Comparison of ENCODE assay signal across 19 cellular contexts in the genomic region with DNA sequence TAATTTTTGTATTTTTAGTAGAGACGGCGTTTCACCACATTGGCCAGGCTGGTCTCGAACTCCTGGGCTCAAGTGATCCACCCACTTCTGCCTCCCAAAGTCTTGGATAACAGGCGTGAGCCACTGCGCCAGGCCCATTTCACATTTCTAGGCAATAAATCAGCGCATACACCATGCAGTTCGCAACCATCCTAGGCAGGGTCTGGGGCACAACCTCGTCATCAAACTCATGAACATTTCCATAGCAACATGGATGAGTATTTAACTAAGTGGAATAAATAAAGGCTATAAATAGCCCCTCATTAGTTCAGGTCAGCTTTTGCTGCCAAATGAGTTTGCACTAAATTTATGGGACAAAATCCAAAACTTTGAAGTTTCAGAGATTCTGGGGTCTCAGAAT. TPM values are rescaled to one million over a fixed set of nuclear protein-coding genes. Genes with fewer than 3 reads are reported as not detected.
DNase-seq lines count a peak whose midpoint lies in the region; ATAC-seq, FAIRE-seq and TF ChIP-seq lines count a peak whose summit lies in the region.
"Had no signal": no experiment of that assay in that cellular context is flagged by ENCODE, and none has a peak within 500 bp of the region (broad histone marks: within the 10 kb centered on the region; RNA-seq: fewer than 3 reads in every experiment).

No MANE protein-coding gene starts in this region.

- H3K4me2 ChIP-seq in osteoblast (ENCODE audit: insufficient read depth, low read length): no peak overlapping the region
- H3K4me2 ChIP-seq: BLaER1 treated with 17β-estradiol and CSF1 and Interleukin-3, amounts not matched to agents 10 nM and 100 nM had no signal

- H3K9me3 ChIP-seq in osteoblast (ENCODE audit: low read depth, low read length): no peaks in the 10 kb centered on the region
- H3K9me3 ChIP-seq: BLaER1 treated with 17β-estradiol and CSF1 and Interleukin-3, amounts not matched to agents 10 nM and 100 nM; HAP-1 had no signal

- peaks cover 38% of the 10 kb centered on the region for H3K27me3 Mint-ChIP-seq in activated CD8-positive, alpha-beta T cell treated with anti-CD3 and anti-CD28 coated beads for 36 hours

- no peaks in the 10 kb centered on the region for H3K79me2 ChIP-seq in osteoblast (ENCODE audit: insufficient read depth, low read length)

- intact Hi-C loops in activated CD8-positive, alpha-beta T cell treated with anti-CD3 and anti-CD28 coated beads for 36 hours (cut with micrococcal nuclease): no loop called here

- no peak overlapping the region for H3K27ac Mint-ChIP-seq in activated CD8-positive, alpha-beta T cell treated with anti-CD3 and anti-CD28 coated beads for 36 hours

- no peaks in the 10 kb centered on the region for H4K20me1 ChIP-seq in osteoblast (ENCODE audit: insufficient read depth, low read length)

- H3K36me3 ChIP-seq in osteoblast (ENCODE audit: insufficient read depth, low read length): no peaks in the 10 kb centered on the region
- H3K36me3 ChIP-seq: BLaER1 treated with 17β-estradiol and CSF1 and Interleukin-3, amounts not matched to agents 10 nM and 100 nM; HAP-1 had no signal

- CTCF ChIA-PET in activated CD8-positive, alpha-beta T cell treated with anti-CD3 and anti-CD28 coated beads for 36 hours (lab: Charles Lee): no interaction called here

- POLR2A ChIA-PET in activated CD8-positive, alpha-beta T cell treated with anti-CD3 and anti-CD28 coated beads for 36 hours (lab: Charles Lee): no interaction called here

- no peak for ATAC-seq in GM21515 (IDR thresholded peaks at IDR 0.05; ENCODE audit: unreplicated experiment)
- ATAC-seq in activated CD8-positive, alpha-beta T cell treated with anti-CD3 and anti-CD28 coated beads for 36 hours: no peak
- ATAC-seq: HepG2 had no signal

- H3K4me1 Mint-ChIP-seq in activated CD8-positive, alpha-beta T cell treated with anti-CD3 and anti-CD28 coated beads for 36 hours (ENCODE audit: low read depth): no peaks in the 10 kb centered on the region
- H3K4me1 Mint-ChIP-seq: CD4-positive, CD25-positive, alpha-beta regulatory T cell had no signal

- no peaks in the 10 kb centered on the region for H3K36me3 Mint-ChIP-seq in activated CD8-positive, alpha-beta T cell treated with anti-CD3 and anti-CD28 coated beads for 36 hours (ENCODE audit: low read depth)

- no peak overlapping the region for H3K4me3 Mint-ChIP-seq in activated CD8-positive, alpha-beta T cell treated with anti-CD3 and anti-CD28 coated beads for 36 hours

- H3K27me3 ChIP-seq in osteoblast (ENCODE audit: insufficient read depth, low read length): peaks cover 6% of the 10 kb centered on the region

- FAIRE-seq in islet of Langerhans (lab: Jason Lieb, UNC): peak; percentile 97
- FAIRE-seq: G401.6, GM12891, H1, HepG2, HTR-8/SVneo had no signal

- no peak overlapping the region for H3K4me3 ChIP-seq in osteoblast (ENCODE audit: insufficient read depth, low read length)
- H3K4me3 ChIP-seq: BLaER1 treated with 17β-estradiol and CSF1 and Interleukin-3, amounts not matched to agents 10 nM and 100 nM; HAP-1 had no signal

- no peaks in the 10 kb centered on the region for H3K9me3 Mint-ChIP-seq in activated CD8-positive, alpha-beta T cell treated with anti-CD3 and anti-CD28 coated beads for 36 hours

- H3K27ac ChIP-seq in osteoblast (ENCODE audit: low read depth, low read length): no peak overlapping the region
- H3K27ac ChIP-seq: 22Rv1; BLaER1 treated with 17β-estradiol and CSF1 and Interleukin-3, amounts not matched to agents 10 nM and 100 nM had no signal

- peak; percentile 28 for DNase-seq in DMS53 (lab: John Stamatoyannopoulos, UW)
- no peak for DNase-seq in DMS53 treated with DMSO at 0.1 percent for 48 hours (lab: John Stamatoyannopoulos, UW; ENCODE audit: unreplicated experiment)
- DNase-seq in RKO (ENCODE audit: low spot score): peak; percentile 20
- DNase-seq in osteoblast (ENCODE audit: insufficient read length, low spot score, missing footprints): peak; percentile 80
- no peak for DNase-seq in activated CD8-positive, alpha-beta T cell treated with anti-CD3 and anti-CD28 coated beads for 36 hours
- DNase-seq in stimulated activated naive CD4-positive, alpha-beta T cell (lab: John Stamatoyannopoulos, UW): no peak
- DNase-seq: CD4-positive, CD25-positive, alpha-beta regulatory T cell; DMS79; EL had no signal

- H2AFZ ChIP-seq in osteoblast (ENCODE audit: low read length): no peak overlapping the region

- H3K4me1 ChIP-seq in osteoblast (ENCODE audit: insufficient read depth, low read length): no peaks in the 10 kb centered on the region
- H3K4me1 ChIP-seq: BLaER1 treated with 17β-estradiol and CSF1 and Interleukin-3, amounts not matched to agents 10 nM and 100 nM; HAP-1 had no signal

- TF ChIP-seq CTCF in osteoblast (IDR thresholded peaks at IDR 0.05; ENCODE audit: extremely low read depth, low read depth, low read length): no peak
- no peak for TF ChIP-seq CTCF in activated CD8-positive, alpha-beta T cell treated with anti-CD3 and anti-CD28 coated beads for 36 hours (IDR thresholded peaks at IDR 0.05)

RNA-seq across cellular contexts. Expression of gene MEIS3, which starts 8.2 kb away (rescaled TPM):
- 8.3 and 19.7 TPM in 2 replicates for total RNA-seq in osteoblast
- not detected for total RNA-seq in activated CD8-positive, alpha-beta T cell treated with anti-CD3 and anti-CD28 coated beads for 36 hours
- total RNA-seq: CD4-positive, CD25-positive, alpha-beta regulatory T cell had no signal

Comparison
In these comparisons a context has a peak if more than half of its experiments do, and no peak if none do; other contexts are left out.
1. DNase-seq: peak in DMS53 (single experiment), RKO (single experiment) and osteoblast (single experiment); none in DMS53 treated with DMSO at 0.1 percent for 48 hours (single experiment), activated CD8-positive, alpha-beta T cell treated with anti-CD3 and anti-CD28 coated beads for 36 hours (single experiment) and stimulated activated naive CD4-positive, alpha-beta T cell (0 of 6).